ENCODE assay signal across 7 cellular contexts in genomic region chr10:63976538-63976937, GRCh38.
DNase-seq lines count a peak whose midpoint lies in the region; ATAC-seq and TF ChIP-seq lines count a peak whose summit lies in the region.

No MANE protein-coding gene starts in this region.

- no peaks in the 10 kb centered on the region for H3K79me1 ChIP-seq in mesendoderm (ENCODE audit: low read length)

- WGBS in mesendoderm (ENCODE audit: extremely low coverage, insufficient coverage, low lambda C conversion rate): no CpG with 5 or more reads among the region's 5 CpGs

- H4K20me1 ChIP-seq in PC-3 (ENCODE audit: low read length): no peaks in the 10 kb centered on the region

- no peak overlapping the region for H3K56ac ChIP-seq in mesendoderm (ENCODE audit: low read length)

- H3K27ac ChIP-seq in PC-3 (ENCODE audit: low read length) (no peak overlapping the region), mesendoderm (ENCODE audit: low read depth, low read length) (no peak overlapping the region)

- H3K23ac ChIP-seq in mesendoderm (ENCODE audit: low read length): no peak overlapping the region

- H3K4me2 ChIP-seq in PC-3 (ENCODE audit: low read length) (no peak overlapping the region), mesendoderm (ENCODE audit: low read length) (no peak overlapping the region)

- H3K27me3 Mint-ChIP-seq in chondrocyte (ENCODE audit: low read depth): peaks cover 6% of the 10 kb centered on the region

- peak; percentile 77 for ATAC-seq in HG03108 (IDR thresholded peaks at IDR 0.05; ENCODE audit: unreplicated experiment)
- ATAC-seq in PC-3: peak; percentile 97

- intact Hi-C loops in PC-3 (cut with micrococcal nuclease): loop anchor here (1.0 to 2.0 kb wide), 3 partner anchors 42 to 104 kb away; no protein-coding TSS in a partner anchor

- peaks cover 5% of the 10 kb centered on the region for H3K9me3 Mint-ChIP-seq in chondrocyte (ENCODE audit: low read depth)

- H3K4me1 ChIP-seq in PC-3 (ENCODE audit: insufficient read depth, low read length) (no peaks in the 10 kb centered on the region), mesendoderm (ENCODE audit: control insufficient read depth, low read depth, low read length) (no peaks in the 10 kb centered on the region)

- H4K5ac ChIP-seq in mesendoderm (ENCODE audit: low read length): no peak overlapping the region

- no peaks in the 10 kb centered on the region for H3K36me3 Mint-ChIP-seq in chondrocyte (ENCODE audit: low read depth)

- H3K27me3 ChIP-seq in PC-3 (ENCODE audit: low read length) (no peaks in the 10 kb centered on the region), mesendoderm (ENCODE audit: insufficient read depth, low read length, poor library complexity) (no peaks in the 10 kb centered on the region)

- no peak overlapping the region for H2BK5ac ChIP-seq in mesendoderm (ENCODE audit: low read length)

- no peaks in the 10 kb centered on the region for H3K4me1 Mint-ChIP-seq in chondrocyte (ENCODE audit: low read depth)

- POLR2A ChIA-PET in PC-3 (lab: Charles Lee; ENCODE audit: unreplicated experiment): no interaction called here

- TF ChIP-seq CTCF in PC-3 (conservative IDR thresholded peaks at IDR 0.05; ENCODE audit: low read depth, low read length) (peak; percentile 91), chondrocyte (IDR thresholded peaks at IDR 0.05) (peak; percentile 81)

- DNase-seq in GDM1 (lab: John Stamatoyannopoulos, UW) (peak; percentile 4), GM19240 (ENCODE audit: insufficient read length, low spot score) (peak; percentile 18), PC-3 (peak; percentile 74), chondrocyte (ENCODE audit: low spot score) (no peak), mesendoderm (peak; percentile 75)
- DNase-seq in stimulated activated naive CD4-positive, alpha-beta T cell treated with Interleukin-2 at 50 U/mL for 16 hours (lab: John Stamatoyannopoulos, UW): no peak

- H3K18ac ChIP-seq in mesendoderm (ENCODE audit: low read length): no peak overlapping the region

- H2BK120ac ChIP-seq in mesendoderm (ENCODE audit: low read depth, low read length): no peak overlapping the region

- BruUV-seq in PC-3 (replicated peaks; lab: Mats Ljungman, UMichigan): no TSS peak

- H3K36me3 ChIP-seq in PC-3 (ENCODE audit: low read depth, low read length) (no peaks in the 10 kb centered on the region), mesendoderm (ENCODE audit: control insufficient read depth, insufficient read depth, low read length) (no peaks in the 10 kb centered on the region)

- H3K4me3 ChIP-seq in PC-3 (ENCODE audit: low read length) (no peak overlapping the region), mesendoderm (ENCODE audit: low read length) (no peak overlapping the region)

- H3K9ac ChIP-seq in PC-3 (ENCODE audit: low read length): no peak overlapping the region
- no peak overlapping the region for H3K9ac ChIP-seq in mesendoderm (ENCODE audit: low read length)

- H2BK15ac ChIP-seq in mesendoderm (replicated peaks; ENCODE audit: low read depth): no peak overlapping the region

- H3K9me2 ChIP-seq in PC-3 (replicated peaks; ENCODE audit: low read length): no peaks in the 10 kb centered on the region

- no peak overlapping the region for H4K8ac ChIP-seq in mesendoderm (ENCODE audit: low read depth, low read length)

- no peak overlapping the region for H2AFZ ChIP-seq in PC-3 (ENCODE audit: low read length)

- no peak overlapping the region for H3K4ac ChIP-seq in mesendoderm (ENCODE audit: low read depth, low read length)

- H3K4me3 Mint-ChIP-seq in chondrocyte (ENCODE audit: unreplicated experiment): no peak overlapping the region

- H3F3A ChIP-seq in PC-3 (ENCODE audit: low read length, unreplicated experiment): no peaks in the 10 kb centered on the region

- no peak overlapping the region for H3K27ac Mint-ChIP-seq in chondrocyte (ENCODE audit: unreplicated experiment)

- H3K79me2 ChIP-seq in PC-3 (ENCODE audit: low read length) (no peaks in the 10 kb centered on the region), mesendoderm (ENCODE audit: control insufficient read depth, insufficient read depth, low read length) (no peaks in the 10 kb centered on the region)

- CTCF ChIA-PET in PC-3 (lab: Charles Lee): interaction anchor here (0.5 to 2.1 kb wide), 3 partner anchors 33 to 110 kb away, joined by 4 to 36 read pairs (median 9); no protein-coding TSS in a partner anchor

- no peaks in the 10 kb centered on the region for H3K9me3 ChIP-seq in PC-3 (ENCODE audit: low read length)

- no peak overlapping the region for H2AK5ac ChIP-seq in mesendoderm (ENCODE audit: low read length)

Comparison
In these comparisons a context has a peak if more than half of its experiments do, and no peak if none do; other contexts are left out.
1. DNase-seq: peak in GDM1 (single experiment), GM19240 (single experiment), PC-3 (single experiment) and mesendoderm (single experiment); none in chondrocyte (single experiment) and stimulated activated naive CD4-positive, alpha-beta T cell treated with Interleukin-2 at 50 U/mL for 16 hours (single experiment).